1 cellular context compared by ENCODE assay signal in the genomic region with DNA sequence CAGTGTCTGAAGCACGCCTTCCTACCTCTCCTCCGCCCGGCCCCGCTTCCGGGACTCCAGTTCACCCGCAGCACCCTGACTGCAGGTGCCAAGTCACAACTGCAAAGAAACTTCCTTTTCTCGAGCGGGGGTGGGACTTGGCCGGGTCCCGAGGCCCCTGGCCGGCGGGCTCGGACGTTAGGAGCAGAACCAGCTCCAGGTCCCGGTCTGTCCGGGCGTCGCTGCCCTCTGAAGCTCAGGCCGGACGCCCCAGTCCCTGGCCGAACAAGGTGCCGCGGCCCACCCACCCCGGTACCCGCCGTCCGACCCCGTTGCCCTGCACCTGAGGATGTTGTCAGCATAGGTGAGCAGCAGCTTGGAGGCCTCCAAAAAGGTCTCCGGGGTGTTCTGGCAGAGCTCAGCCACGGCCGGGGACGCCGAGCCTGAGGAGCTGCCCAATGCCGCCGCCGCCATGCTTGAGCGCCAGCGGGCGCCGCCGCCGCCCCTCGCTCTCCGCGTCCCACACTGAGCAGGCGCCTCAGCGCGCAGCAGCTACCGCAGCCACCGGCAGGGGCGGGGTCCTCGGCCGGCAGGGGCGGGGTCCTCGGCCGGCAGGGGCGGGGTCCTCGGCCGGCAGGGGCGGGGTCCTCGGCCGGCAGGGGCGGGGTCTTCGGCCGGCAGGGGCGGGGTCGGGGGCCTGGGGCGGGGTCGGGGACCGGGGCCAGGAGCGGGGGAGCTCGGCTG.
A peak's percentile ranks its signal among the peaks of the same experiment; 100 is the strongest.
TF ChIP-seq lines count a peak whose summit lies in the region.

A gene with protein sequence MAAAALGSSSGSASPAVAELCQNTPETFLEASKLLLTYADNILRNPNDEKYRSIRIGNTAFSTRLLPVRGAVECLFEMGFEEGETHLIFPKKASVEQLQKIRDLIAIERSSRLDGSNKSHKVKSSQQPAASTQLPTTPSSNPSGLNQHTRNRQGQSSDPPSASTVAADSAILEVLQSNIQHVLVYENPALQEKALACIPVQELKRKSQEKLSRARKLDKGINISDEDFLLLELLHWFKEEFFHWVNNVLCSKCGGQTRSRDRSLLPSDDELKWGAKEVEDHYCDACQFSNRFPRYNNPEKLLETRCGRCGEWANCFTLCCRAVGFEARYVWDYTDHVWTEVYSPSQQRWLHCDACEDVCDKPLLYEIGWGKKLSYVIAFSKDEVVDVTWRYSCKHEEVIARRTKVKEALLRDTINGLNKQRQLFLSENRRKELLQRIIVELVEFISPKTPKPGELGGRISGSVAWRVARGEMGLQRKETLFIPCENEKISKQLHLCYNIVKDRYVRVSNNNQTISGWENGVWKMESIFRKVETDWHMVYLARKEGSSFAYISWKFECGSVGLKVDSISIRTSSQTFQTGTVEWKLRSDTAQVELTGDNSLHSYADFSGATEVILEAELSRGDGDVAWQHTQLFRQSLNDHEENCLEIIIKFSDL (minus strand): TSS at position 506 of the 723 bp plus-strand sequence. CDS start 53 bp downstream, at position 453.

TF ChIP-seq in K562, 482 proteins besides CTCF, POLR2A, EP300 and RAD21 (continued from another document and continues in another):
- TF ChIP-seq, protein P1, sequence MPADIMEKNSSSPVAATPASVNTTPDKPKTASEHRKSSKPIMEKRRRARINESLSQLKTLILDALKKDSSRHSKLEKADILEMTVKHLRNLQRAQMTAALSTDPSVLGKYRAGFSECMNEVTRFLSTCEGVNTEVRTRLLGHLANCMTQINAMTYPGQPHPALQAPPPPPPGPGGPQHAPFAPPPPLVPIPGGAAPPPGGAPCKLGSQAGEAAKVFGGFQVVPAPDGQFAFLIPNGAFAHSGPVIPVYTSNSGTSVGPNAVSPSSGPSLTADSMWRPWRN (IDR thresholded peaks at IDR 0.05; ENCODE audit: low read depth) = 0 out of 2 replicates have a peak, but pooled peaks have one; percentile 33
- TF ChIP-seq, protein P2, sequence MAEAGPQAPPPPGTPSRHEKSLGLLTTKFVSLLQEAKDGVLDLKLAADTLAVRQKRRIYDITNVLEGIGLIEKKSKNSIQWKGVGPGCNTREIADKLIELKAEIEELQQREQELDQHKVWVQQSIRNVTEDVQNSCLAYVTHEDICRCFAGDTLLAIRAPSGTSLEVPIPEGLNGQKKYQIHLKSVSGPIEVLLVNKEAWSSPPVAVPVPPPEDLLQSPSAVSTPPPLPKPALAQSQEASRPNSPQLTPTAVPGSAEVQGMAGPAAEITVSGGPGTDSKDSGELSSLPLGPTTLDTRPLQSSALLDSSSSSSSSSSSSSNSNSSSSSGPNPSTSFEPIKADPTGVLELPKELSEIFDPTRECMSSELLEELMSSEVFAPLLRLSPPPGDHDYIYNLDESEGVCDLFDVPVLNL (CRISPR knock-in tag; IDR thresholded peaks at IDR 0.05; ENCODE audit: low read depth) = no peak
- TF ChIP-seq, protein P3, sequence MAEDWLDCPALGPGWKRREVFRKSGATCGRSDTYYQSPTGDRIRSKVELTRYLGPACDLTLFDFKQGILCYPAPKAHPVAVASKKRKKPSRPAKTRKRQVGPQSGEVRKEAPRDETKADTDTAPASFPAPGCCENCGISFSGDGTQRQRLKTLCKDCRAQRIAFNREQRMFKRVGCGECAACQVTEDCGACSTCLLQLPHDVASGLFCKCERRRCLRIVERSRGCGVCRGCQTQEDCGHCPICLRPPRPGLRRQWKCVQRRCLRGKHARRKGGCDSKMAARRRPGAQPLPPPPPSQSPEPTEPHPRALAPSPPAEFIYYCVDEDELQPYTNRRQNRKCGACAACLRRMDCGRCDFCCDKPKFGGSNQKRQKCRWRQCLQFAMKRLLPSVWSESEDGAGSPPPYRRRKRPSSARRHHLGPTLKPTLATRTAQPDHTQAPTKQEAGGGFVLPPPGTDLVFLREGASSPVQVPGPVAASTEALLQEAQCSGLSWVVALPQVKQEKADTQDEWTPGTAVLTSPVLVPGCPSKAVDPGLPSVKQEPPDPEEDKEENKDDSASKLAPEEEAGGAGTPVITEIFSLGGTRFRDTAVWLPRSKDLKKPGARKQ (CRISPR knock-in tag; IDR thresholded peaks at IDR 0.05) = no peak
- no peak for TF ChIP-seq POLR2AphosphoS2 (IDR thresholded peaks at IDR 0.05; ENCODE audit: low read length)
- no peak for TF ChIP-seq E2F3 (CRISPR knock-in tag; IDR thresholded peaks at IDR 0.05)
- TF ChIP-seq ZFPM2 (CRISPR knock-in tag; IDR thresholded peaks at IDR 0.05) = 0 out of 2 replicates have a peak, but pooled peaks have one; percentile 40
- TF ChIP-seq, protein P4, sequence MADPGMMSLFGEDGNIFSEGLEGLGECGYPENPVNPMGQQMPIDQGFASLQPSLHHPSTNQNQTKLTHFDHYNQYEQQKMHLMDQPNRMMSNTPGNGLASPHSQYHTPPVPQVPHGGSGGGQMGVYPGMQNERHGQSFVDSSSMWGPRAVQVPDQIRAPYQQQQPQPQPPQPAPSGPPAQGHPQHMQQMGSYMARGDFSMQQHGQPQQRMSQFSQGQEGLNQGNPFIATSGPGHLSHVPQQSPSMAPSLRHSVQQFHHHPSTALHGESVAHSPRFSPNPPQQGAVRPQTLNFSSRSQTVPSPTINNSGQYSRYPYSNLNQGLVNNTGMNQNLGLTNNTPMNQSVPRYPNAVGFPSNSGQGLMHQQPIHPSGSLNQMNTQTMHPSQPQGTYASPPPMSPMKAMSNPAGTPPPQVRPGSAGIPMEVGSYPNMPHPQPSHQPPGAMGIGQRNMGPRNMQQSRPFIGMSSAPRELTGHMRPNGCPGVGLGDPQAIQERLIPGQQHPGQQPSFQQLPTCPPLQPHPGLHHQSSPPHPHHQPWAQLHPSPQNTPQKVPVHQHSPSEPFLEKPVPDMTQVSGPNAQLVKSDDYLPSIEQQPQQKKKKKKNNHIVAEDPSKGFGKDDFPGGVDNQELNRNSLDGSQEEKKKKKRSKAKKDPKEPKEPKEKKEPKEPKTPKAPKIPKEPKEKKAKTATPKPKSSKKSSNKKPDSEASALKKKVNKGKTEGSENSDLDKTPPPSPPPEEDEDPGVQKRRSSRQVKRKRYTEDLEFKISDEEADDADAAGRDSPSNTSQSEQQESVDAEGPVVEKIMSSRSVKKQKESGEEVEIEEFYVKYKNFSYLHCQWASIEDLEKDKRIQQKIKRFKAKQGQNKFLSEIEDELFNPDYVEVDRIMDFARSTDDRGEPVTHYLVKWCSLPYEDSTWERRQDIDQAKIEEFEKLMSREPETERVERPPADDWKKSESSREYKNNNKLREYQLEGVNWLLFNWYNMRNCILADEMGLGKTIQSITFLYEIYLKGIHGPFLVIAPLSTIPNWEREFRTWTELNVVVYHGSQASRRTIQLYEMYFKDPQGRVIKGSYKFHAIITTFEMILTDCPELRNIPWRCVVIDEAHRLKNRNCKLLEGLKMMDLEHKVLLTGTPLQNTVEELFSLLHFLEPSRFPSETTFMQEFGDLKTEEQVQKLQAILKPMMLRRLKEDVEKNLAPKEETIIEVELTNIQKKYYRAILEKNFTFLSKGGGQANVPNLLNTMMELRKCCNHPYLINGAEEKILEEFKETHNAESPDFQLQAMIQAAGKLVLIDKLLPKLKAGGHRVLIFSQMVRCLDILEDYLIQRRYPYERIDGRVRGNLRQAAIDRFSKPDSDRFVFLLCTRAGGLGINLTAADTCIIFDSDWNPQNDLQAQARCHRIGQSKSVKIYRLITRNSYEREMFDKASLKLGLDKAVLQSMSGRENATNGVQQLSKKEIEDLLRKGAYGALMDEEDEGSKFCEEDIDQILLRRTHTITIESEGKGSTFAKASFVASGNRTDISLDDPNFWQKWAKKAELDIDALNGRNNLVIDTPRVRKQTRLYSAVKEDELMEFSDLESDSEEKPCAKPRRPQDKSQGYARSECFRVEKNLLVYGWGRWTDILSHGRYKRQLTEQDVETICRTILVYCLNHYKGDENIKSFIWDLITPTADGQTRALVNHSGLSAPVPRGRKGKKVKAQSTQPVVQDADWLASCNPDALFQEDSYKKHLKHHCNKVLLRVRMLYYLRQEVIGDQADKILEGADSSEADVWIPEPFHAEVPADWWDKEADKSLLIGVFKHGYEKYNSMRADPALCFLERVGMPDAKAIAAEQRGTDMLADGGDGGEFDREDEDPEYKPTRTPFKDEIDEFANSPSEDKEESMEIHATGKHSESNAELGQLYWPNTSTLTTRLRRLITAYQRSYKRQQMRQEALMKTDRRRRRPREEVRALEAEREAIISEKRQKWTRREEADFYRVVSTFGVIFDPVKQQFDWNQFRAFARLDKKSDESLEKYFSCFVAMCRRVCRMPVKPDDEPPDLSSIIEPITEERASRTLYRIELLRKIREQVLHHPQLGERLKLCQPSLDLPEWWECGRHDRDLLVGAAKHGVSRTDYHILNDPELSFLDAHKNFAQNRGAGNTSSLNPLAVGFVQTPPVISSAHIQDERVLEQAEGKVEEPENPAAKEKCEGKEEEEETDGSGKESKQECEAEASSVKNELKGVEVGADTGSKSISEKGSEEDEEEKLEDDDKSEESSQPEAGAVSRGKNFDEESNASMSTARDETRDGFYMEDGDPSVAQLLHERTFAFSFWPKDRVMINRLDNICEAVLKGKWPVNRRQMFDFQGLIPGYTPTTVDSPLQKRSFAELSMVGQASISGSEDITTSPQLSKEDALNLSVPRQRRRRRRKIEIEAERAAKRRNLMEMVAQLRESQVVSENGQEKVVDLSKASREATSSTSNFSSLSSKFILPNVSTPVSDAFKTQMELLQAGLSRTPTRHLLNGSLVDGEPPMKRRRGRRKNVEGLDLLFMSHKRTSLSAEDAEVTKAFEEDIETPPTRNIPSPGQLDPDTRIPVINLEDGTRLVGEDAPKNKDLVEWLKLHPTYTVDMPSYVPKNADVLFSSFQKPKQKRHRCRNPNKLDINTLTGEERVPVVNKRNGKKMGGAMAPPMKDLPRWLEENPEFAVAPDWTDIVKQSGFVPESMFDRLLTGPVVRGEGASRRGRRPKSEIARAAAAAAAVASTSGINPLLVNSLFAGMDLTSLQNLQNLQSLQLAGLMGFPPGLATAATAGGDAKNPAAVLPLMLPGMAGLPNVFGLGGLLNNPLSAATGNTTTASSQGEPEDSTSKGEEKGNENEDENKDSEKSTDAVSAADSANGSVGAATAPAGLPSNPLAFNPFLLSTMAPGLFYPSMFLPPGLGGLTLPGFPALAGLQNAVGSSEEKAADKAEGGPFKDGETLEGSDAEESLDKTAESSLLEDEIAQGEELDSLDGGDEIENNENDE (IDR thresholded peaks at IDR 0.05; ENCODE audit: low read depth, low read length) = no peak
- TF ChIP-seq HDAC1 (IDR thresholded peaks at IDR 0.05) = peak in 1 of 2 experiments; percentile 84; a peak in 2 of 4 replicates
- TF ChIP-seq MAFF (IDR thresholded peaks at IDR 0.05; ENCODE audit: low read length) = no peak
- TF ChIP-seq CBFA2T2 (conservative IDR thresholded peaks at IDR 0.05) = no peak
- TF ChIP-seq, protein P5, sequence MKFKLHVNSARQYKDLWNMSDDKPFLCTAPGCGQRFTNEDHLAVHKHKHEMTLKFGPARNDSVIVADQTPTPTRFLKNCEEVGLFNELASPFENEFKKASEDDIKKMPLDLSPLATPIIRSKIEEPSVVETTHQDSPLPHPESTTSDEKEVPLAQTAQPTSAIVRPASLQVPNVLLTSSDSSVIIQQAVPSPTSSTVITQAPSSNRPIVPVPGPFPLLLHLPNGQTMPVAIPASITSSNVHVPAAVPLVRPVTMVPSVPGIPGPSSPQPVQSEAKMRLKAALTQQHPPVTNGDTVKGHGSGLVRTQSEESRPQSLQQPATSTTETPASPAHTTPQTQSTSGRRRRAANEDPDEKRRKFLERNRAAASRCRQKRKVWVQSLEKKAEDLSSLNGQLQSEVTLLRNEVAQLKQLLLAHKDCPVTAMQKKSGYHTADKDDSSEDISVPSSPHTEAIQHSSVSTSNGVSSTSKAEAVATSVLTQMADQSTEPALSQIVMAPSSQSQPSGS (CRISPR knock-in tag; IDR thresholded peaks at IDR 0.05) = no peak
- no peak for TF ChIP-seq HDAC6 (IDR thresholded peaks at IDR 0.05; ENCODE audit: low read depth, low read length)
- TF ChIP-seq NCOA6 (IDR thresholded peaks at IDR 0.05) = no peak
- TF ChIP-seq, protein P6, sequence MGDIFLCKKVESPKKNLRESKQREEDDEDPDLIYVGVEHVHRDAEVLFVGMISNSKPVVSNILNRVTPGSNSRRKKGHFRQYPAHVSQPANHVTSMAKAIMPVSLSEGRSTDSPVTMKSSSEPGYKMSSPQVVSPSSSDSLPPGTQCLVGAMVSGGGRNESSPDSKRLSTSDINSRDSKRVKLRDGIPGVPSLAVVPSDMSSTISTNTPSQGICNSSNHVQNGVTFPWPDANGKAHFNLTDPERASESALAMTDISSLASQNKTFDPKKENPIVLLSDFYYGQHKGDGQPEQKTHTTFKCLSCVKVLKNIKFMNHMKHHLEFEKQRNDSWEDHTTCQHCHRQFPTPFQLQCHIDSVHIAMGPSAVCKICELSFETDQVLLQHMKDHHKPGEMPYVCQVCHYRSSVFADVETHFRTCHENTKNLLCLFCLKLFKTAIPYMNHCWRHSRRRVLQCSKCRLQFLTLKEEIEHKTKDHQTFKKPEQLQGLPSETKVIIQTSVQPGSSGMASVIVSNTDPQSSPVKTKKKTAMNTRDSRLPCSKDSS (IDR thresholded peaks at IDR 0.05; ENCODE audit: low read depth, partially characterized antibody) = no peak
- peak; percentile 61 for TF ChIP-seq EGR1 (conservative IDR thresholded peaks at IDR 0.05)
- TF ChIP-seq ZNF3 (CRISPR knock-in tag; IDR thresholded peaks at IDR 0.05) = no peak
- TF ChIP-seq RNF2 (IDR thresholded peaks at IDR 0.05) = peak; percentile 2; the same call in 1 of the 2 replicates
- TF ChIP-seq, protein P7, sequence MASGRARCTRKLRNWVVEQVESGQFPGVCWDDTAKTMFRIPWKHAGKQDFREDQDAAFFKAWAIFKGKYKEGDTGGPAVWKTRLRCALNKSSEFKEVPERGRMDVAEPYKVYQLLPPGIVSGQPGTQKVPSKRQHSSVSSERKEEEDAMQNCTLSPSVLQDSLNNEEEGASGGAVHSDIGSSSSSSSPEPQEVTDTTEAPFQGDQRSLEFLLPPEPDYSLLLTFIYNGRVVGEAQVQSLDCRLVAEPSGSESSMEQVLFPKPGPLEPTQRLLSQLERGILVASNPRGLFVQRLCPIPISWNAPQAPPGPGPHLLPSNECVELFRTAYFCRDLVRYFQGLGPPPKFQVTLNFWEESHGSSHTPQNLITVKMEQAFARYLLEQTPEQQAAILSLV (tag; IDR thresholded peaks at IDR 0.05) = no peak
- no peak for TF ChIP-seq SP2 (IDR thresholded peaks at IDR 0.05; ENCODE audit: extremely low read depth, low read depth, low read length, poor library complexity, severe bottlenecking)
- TF ChIP-seq NFATC3 (IDR thresholded peaks at IDR 0.05) = no peak
- TF ChIP-seq BRD9 (IDR thresholded peaks at IDR 0.05; ENCODE audit: low read depth, partially characterized antibody) = no peak
- TF ChIP-seq, protein P8, sequence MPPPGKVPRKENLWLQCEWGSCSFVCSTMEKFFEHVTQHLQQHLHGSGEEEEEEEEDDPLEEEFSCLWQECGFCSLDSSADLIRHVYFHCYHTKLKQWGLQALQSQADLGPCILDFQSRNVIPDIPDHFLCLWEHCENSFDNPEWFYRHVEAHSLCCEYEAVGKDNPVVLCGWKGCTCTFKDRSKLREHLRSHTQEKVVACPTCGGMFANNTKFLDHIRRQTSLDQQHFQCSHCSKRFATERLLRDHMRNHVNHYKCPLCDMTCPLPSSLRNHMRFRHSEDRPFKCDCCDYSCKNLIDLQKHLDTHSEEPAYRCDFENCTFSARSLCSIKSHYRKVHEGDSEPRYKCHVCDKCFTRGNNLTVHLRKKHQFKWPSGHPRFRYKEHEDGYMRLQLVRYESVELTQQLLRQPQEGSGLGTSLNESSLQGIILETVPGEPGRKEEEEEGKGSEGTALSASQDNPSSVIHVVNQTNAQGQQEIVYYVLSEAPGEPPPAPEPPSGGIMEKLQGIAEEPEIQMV (tag; conservative IDR thresholded peaks at IDR 0.05; ENCODE audit: low read depth) = no peak
- peak; percentile 81 for TF ChIP-seq RB1 (IDR thresholded peaks at IDR 0.05; ENCODE audit: low read depth)
- no peak for TF ChIP-seq ADNP (tag; IDR thresholded peaks at IDR 0.05)
- TF ChIP-seq GTF2F1 (IDR thresholded peaks at IDR 0.05; ENCODE audit: low read depth, low read length) = peak; percentile 45; the same call in 1 of the 2 replicates
- no peak for TF ChIP-seq ZC3H4 (CRISPR knock-in tag; IDR thresholded peaks at IDR 0.05; ENCODE audit: borderline replicate concordance)
- no peak for TF ChIP-seq ARNT (IDR thresholded peaks at IDR 0.05)
- TF ChIP-seq SLC30A9 (CRISPR knock-in tag; IDR thresholded peaks at IDR 0.05) = no peak
- no peak for TF ChIP-seq ASH1L (IDR thresholded peaks at IDR 0.05; ENCODE audit: borderline replicate concordance, low read depth, partially characterized antibody)
